In the genomic region with DNA sequence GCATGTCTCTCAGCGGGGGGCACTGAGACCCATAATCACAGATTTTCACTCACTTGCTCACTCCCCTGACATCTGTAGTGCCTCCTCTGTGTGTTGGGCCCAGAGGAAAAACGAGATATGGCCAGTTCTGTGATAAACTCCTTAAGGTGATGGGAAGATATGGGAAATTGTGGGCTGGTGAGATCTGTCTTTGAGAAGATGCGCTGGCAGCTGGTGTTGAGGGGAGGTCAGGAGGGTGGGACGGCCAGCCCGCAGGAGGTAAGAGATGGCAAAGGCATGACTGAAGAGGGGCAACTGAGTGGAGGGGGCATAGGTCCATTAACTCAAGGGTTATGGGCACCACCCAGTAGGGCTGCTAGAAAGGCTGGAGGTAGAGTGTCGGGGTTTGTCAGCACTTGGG, we compare ENCODE assay signal across 16 cellular contexts.
A peak's percentile ranks its signal among the peaks of the same experiment; 100 is the strongest.
DNase-seq lines count a peak whose midpoint lies in the region; ATAC-seq and TF ChIP-seq lines count a peak whose summit lies in the region.
"Had no signal": no experiment of that assay in that cellular context is flagged by ENCODE, and none has a peak within 500 bp of the region (broad histone marks: within the 10 kb centered on the region; RNA-seq: fewer than 3 reads in every experiment).

No MANE protein-coding gene starts in this region.

- H3K4me3 ChIP-seq in CD4-positive, CD25-positive, alpha-beta regulatory T cell (ENCODE audit: low read depth, low read length), result no peak overlapping the region
- H3K4me3 ChIP-seq in thyroid gland (replicated peaks in 1 of 3) (no peak overlapping the region), left ventricle myocardium inferior (no peak overlapping the region)

- H3K27me3 Mint-ChIP-seq in CD4-positive, CD25-positive, alpha-beta regulatory T cell, result no peaks in the 10 kb centered on the region
- no peaks in the 10 kb centered on the region for H3K27me3 Mint-ChIP-seq in activated T-helper 17 cell treated with anti-CD3 and anti-CD28 coated beads, Interleukin-2, amount 50 U/mL, for 72 hours
- H3K27me3 Mint-ChIP-seq in glutamatergic neuron (ENCODE audit: unreplicated experiment), result peaks cover 2% of the 10 kb centered on the region

- peaks cover 55% of the 10 kb centered on the region for H3K36me3 Mint-ChIP-seq in CD4-positive, CD25-positive, alpha-beta regulatory T cell
- H3K36me3 Mint-ChIP-seq in activated T-helper 17 cell treated with anti-CD3 and anti-CD28 coated beads, Interleukin-2, amount 50 U/mL, for 72 hours (ENCODE audit: low read depth), result peaks cover 83% of the 10 kb centered on the region
- peaks cover 16% of the 10 kb centered on the region for H3K36me3 Mint-ChIP-seq in glutamatergic neuron (ENCODE audit: unreplicated experiment)

- TF ChIP-seq CTCF in glutamatergic neuron (IDR thresholded peaks at IDR 0.05; ENCODE audit: partially characterized antibody, unreplicated experiment) (no peak), thyroid gland (IDR thresholded peaks at IDR 0.05) (no peak), left ventricle myocardium inferior (IDR thresholded peaks at IDR 0.05; ENCODE audit: borderline replicate concordance) (no peak)

- H3K4me3 Mint-ChIP-seq in CD4-positive, CD25-positive, alpha-beta regulatory T cell, result no peak overlapping the region
- H3K4me3 Mint-ChIP-seq in activated T-helper 17 cell treated with anti-CD3 and anti-CD28 coated beads, Interleukin-2, amount 50 U/mL, for 72 hours, result no peak overlapping the region
- no peak overlapping the region for H3K4me3 Mint-ChIP-seq in glutamatergic neuron (ENCODE audit: unreplicated experiment)
- H3K4me3 Mint-ChIP-seq: CD8-positive, alpha-beta memory T cell; HFFc6 had no signal

- H3K9me3 ChIP-seq in CD4-positive, CD25-positive, alpha-beta regulatory T cell (ENCODE audit: control insufficient read depth in 2 of 2, low read length in 2 of 2), result no peaks in the 10 kb centered on the region
- no peaks in the 10 kb centered on the region for H3K9me3 ChIP-seq in thyroid gland
- H3K9me3 ChIP-seq in left ventricle myocardium inferior (replicated peaks), result no peaks in the 10 kb centered on the region
- H3K9me3 ChIP-seq: BE2C, Caco-2 had no signal

- H3K4me1 Mint-ChIP-seq in CD4-positive, CD25-positive, alpha-beta regulatory T cell, result no peaks in the 10 kb centered on the region
- no peaks in the 10 kb centered on the region for H3K4me1 Mint-ChIP-seq in activated T-helper 17 cell treated with anti-CD3 and anti-CD28 coated beads, Interleukin-2, amount 50 U/mL, for 72 hours
- H3K4me1 Mint-ChIP-seq in glutamatergic neuron (ENCODE audit: low read depth, unreplicated experiment), result no peaks in the 10 kb centered on the region

- DNase-seq in CD4-positive, CD25-positive, alpha-beta regulatory T cell, result no peak
- DNase-seq in glutamatergic neuron (no peak), thyroid gland (no peak), left ventricle myocardium inferior (no peak)
- no peak for DNase-seq in stimulated activated CD4-positive, alpha-beta T cell treated with anti-CD3 and anti-CD28 coated beads, Interleukin-2, amount 100 ng/mL, for 24 hours
- DNase-seq in activated effector memory CD4-positive, alpha-beta T cell treated with Interleukin-2 at 50 U/mL for 16 hours, result no peak
- DNase-seq: BE2C; Caco-2; CD8-positive, alpha-beta memory T cell; DND-41; GF-D8; HCEC 1CT; HFFc6 had no signal

- H3K27me3 ChIP-seq in CD4-positive, CD25-positive, alpha-beta regulatory T cell (ENCODE audit: control insufficient read depth, insufficient read depth, low read length), result no peaks in the 10 kb centered on the region
- H3K27me3 ChIP-seq in thyroid gland (no peaks in the 10 kb centered on the region), left ventricle myocardium inferior (ENCODE audit: low read depth) (no peaks in the 10 kb centered on the region)
- H3K27me3 ChIP-seq: BE2C had no signal

- ATAC-seq in CD4-positive, CD25-positive, alpha-beta regulatory T cell (ENCODE audit: low read depth in 2 of 2), result no peak
- ATAC-seq in activated T-helper 17 cell treated with anti-CD3 and anti-CD28 coated beads, Interleukin-2, amount 50 U/mL, for 72 hours (replicated peaks), result no peak

- intact Hi-C loops in thyroid gland (cut with DNase I) (loop anchor here (10.0 kb wide), 1 partner anchor 83 kb away; the partner anchor contains the start of genes HIRA and MRPL40), left ventricle myocardium inferior (cut with micrococcal nuclease) (no loop called here)

- peaks cover 0 to 2% (median 0%) of the 10 kb centered on the region in 7 donors for H3K9me3 Mint-ChIP-seq in CD4-positive, CD25-positive, alpha-beta regulatory T cell
- no peaks in the 10 kb centered on the region for H3K9me3 Mint-ChIP-seq in activated T-helper 17 cell treated with anti-CD3 and anti-CD28 coated beads, Interleukin-2, amount 50 U/mL, for 72 hours
- H3K9me3 Mint-ChIP-seq in glutamatergic neuron (ENCODE audit: unreplicated experiment), result peaks cover 15% of the 10 kb centered on the region
- H3K9me3 Mint-ChIP-seq: CD8-positive, alpha-beta memory T cell; HFFc6 had no signal

- H3K27ac Mint-ChIP-seq in CD4-positive, CD25-positive, alpha-beta regulatory T cell, result peak overlapping the region in 2 of 3 donors; percentile 14 to 84
- peak overlapping the region; percentile 14 for H3K27ac Mint-ChIP-seq in activated T-helper 17 cell treated with anti-CD3 and anti-CD28 coated beads, Interleukin-2, amount 50 U/mL, for 72 hours
- peak overlapping the region; percentile 7 for H3K27ac Mint-ChIP-seq in glutamatergic neuron (ENCODE audit: unreplicated experiment)
- H3K27ac Mint-ChIP-seq: HFFc6 had no signal

- no peak overlapping the region for H3K27ac ChIP-seq in CD4-positive, CD25-positive, alpha-beta regulatory T cell (ENCODE audit: insufficient read depth, low read length, poor library complexity, severe bottlenecking)
- H3K27ac ChIP-seq in thyroid gland (peak overlapping the region in 2 of 3 donors; percentile 7 to 99), left ventricle myocardium inferior (replicated peaks) (no peak overlapping the region)
- H3K27ac ChIP-seq: C4-2B, HL-60 had no signal

- no peak for TF ChIP-seq POLR2A in thyroid gland (IDR thresholded peaks at IDR 0.05)

- no peaks in the 10 kb centered on the region for H3K4me1 ChIP-seq in CD4-positive, CD25-positive, alpha-beta regulatory T cell (ENCODE audit: control insufficient read depth, insufficient read depth, low read length, poor library complexity, severe bottlenecking)
- peaks cover 20 to 37% of the 10 kb centered on the region in 2 donors for H3K4me1 ChIP-seq in thyroid gland
- H3K4me1 ChIP-seq in left ventricle myocardium inferior, result no peaks in the 10 kb centered on the region
- H3K4me1 ChIP-seq: BE2C, Caco-2 had no signal

- H3K36me3 ChIP-seq in CD4-positive, CD25-positive, alpha-beta regulatory T cell (ENCODE audit: control insufficient read depth, insufficient read depth, low read length), result peaks cover 77% of the 10 kb centered on the region
- H3K36me3 ChIP-seq in thyroid gland, result peaks cover 64 to 73% of the 10 kb centered on the region in 2 donors
- H3K36me3 ChIP-seq in left ventricle myocardium inferior, result peaks cover 93% of the 10 kb centered on the region

- WGBS in thyroid gland, 2 donors, result 93 to 96% methylated on average over 6 of the region's 6 CpGs

Comparison
In these comparisons a context has a peak if more than half of its experiments do, and no peak if none do; other contexts are left out.
1. H3K27ac ChIP-seq: peak in thyroid gland (2 of 3); none in CD4-positive, CD25-positive, alpha-beta regulatory T cell (single experiment) and left ventricle myocardium inferior (single experiment).
2. Peak in every context shown above with its lines, with median percentiles within 50 percentile points of each other: H3K27ac Mint-ChIP-seq.